Comparison of ENCODE assay signal across 8 cellular contexts in genomic region chr1:22844621-22845020, GRCh38.
"Had no signal": no experiment of that assay in that cellular context is flagged by ENCODE, and none has a peak within 500 bp of the region (broad histone marks: within the 10 kb centered on the region; RNA-seq: fewer than 3 reads in every experiment).

No MANE protein-coding gene starts in this region.

- DNase-seq: GM23248, GOT3, H7, HFFc6, IMR-90 had no signal

- H3K9me3 ChIP-seq: HAP-1 had no signal

- H3K27ac Mint-ChIP-seq: HFFc6 had no signal

- H2AFZ ChIP-seq: GM23248 had no signal

- ATAC-seq: HCT116 had no signal

- H3K4me3 ChIP-seq: GM23248, HAP-1 had no signal

- H3K4me1 ChIP-seq: HAP-1 had no signal

- H3K27ac ChIP-seq: GM23248 had no signal

- H3K36me3 ChIP-seq: HAP-1 had no signal

- H3K9ac ChIP-seq: GM23248 had no signal

- FAIRE-seq: HTR-8/SVneo had no signal

- H3K4me3 Mint-ChIP-seq: HFFc6 had no signal
